Comparison of ENCODE assay signal across 25 cellular contexts in genomic region chr10:116752969-116753665, GRCh38. TPM values are rescaled to one million over a fixed set of nuclear protein-coding genes. Genes with fewer than 3 reads are reported as not detected.
A peak's percentile ranks its signal among the peaks of the same experiment; 100 is the strongest.
DNase-seq lines count a peak whose midpoint lies in the region; ATAC-seq, FAIRE-seq and TF ChIP-seq lines count a peak whose summit lies in the region.
"Had no signal": no experiment of that assay in that cellular context is flagged by ENCODE, and none has a peak within 500 bp of the region (broad histone marks: within the 10 kb centered on the region; RNA-seq: fewer than 3 reads in every experiment).

No MANE protein-coding gene starts in this region.

- TF ChIP-seq CTCF in kidney (IDR thresholded peaks at IDR 0.05; ENCODE audit: borderline replicate concordance, extremely low read depth, insufficient read depth) (no peak), vagina (IDR thresholded peaks at IDR 0.05) (no peak)

- H3K36me3 ChIP-seq in kidney (ENCODE audit: control insufficient read depth in 1 of 2, insufficient read depth in 2 of 2, low read length in 2 of 2): no peaks in the 10 kb centered on the region
- no peaks in the 10 kb centered on the region for H3K36me3 ChIP-seq in vagina
- H3K36me3 ChIP-seq: prostate gland had no signal

- H3K9me3 ChIP-seq in kidney (ENCODE audit: control insufficient read depth in 1 of 2, low read length in 2 of 2) (no peaks in the 10 kb centered on the region), vagina (no peaks in the 10 kb centered on the region)
- H3K9me3 ChIP-seq: prostate gland had no signal

- H3K4me1 ChIP-seq in kidney (ENCODE audit: control insufficient read depth in 1 of 2, insufficient read depth in 1 of 2, low read depth in 1 of 2, low read length in 2 of 2): peaks cover 0 to 3% of the 10 kb centered on the region in 2 donors
- H3K4me1 ChIP-seq in vagina: peaks cover 7% of the 10 kb centered on the region
- H3K4me1 ChIP-seq: prostate gland had no signal

- TF ChIP-seq POLR2A in vagina (IDR thresholded peaks at IDR 0.05): no peak

- no peaks in the 10 kb centered on the region for H3K27me3 ChIP-seq in vagina

- no peak overlapping the region for H3K4me3 Mint-ChIP-seq in activated T-cell treated with anti-CD3 and anti-CD28 coated beads, Interleukin-2, amount 50 U/mL, for 72 hours
- H3K4me3 Mint-ChIP-seq: activated naive CD4-positive, alpha-beta T cell treated with anti-CD3 and anti-CD28 coated beads, Interleukin-2, amount 50 U/mL, for 24 hours; activated T-helper 17 cell treated with anti-CD3 and anti-CD28 coated beads, Interleukin-2, amount 50 U/mL, for 72 hours; CD4-positive, alpha-beta T cell; central memory CD8-positive, alpha-beta T cell; neural crest cell had no signal

- H3K36me3 Mint-ChIP-seq in activated T-cell treated with anti-CD3 and anti-CD28 coated beads, Interleukin-2, amount 50 U/mL, for 72 hours (ENCODE audit: insufficient read depth in 2 of 2): no peaks in the 10 kb centered on the region
- H3K36me3 Mint-ChIP-seq: activated naive CD4-positive, alpha-beta T cell treated with anti-CD3 and anti-CD28 coated beads, Interleukin-2, amount 50 U/mL, for 24 hours had no signal

- FAIRE-seq in kidney (lab: Jason Lieb, UNC): no peak
- FAIRE-seq: islet of Langerhans, small intestine had no signal

- H3K9me3 Mint-ChIP-seq in activated T-cell treated with anti-CD3 and anti-CD28 coated beads, Interleukin-2, amount 50 U/mL, for 72 hours: peaks cover 0 to 2% of the 10 kb centered on the region in 2 donors
- H3K9me3 Mint-ChIP-seq: activated naive CD4-positive, alpha-beta T cell treated with anti-CD3 and anti-CD28 coated beads, Interleukin-2, amount 50 U/mL, for 24 hours; central memory CD8-positive, alpha-beta T cell had no signal

- in situ Hi-C loops in G401 (cut with HindIII; ENCODE audit: low sequenced_read_pairs): no loop called here

- DNase-seq in G401 (ENCODE audit: low spot score): peak; percentile 67
- peak; percentile 62 for DNase-seq in cerebellar cortex (ENCODE audit: low spot score)
- peak; percentile 75 for DNase-seq in kidney
- peak; percentile 74 for DNase-seq in sciatic nerve (ENCODE audit: low spot score)
- DNase-seq in vagina (ENCODE audit: extremely low spot score in 2 of 2): no peak
- DNase-seq in AG20443 (ENCODE audit: low spot score): no peak
- no peak for DNase-seq in activated T-cell treated with anti-CD3 and anti-CD28 coated beads, Interleukin-2, amount 50 U/mL, for 72 hours
- DNase-seq: activated CD4-positive, alpha-beta T cell treated with anti-CD3 and anti-CD28 coated beads, Interleukin-2, amount 50 U/mL, for 48 hours; activated CD4-positive, CD25-positive, alpha-beta regulatory T cell; activated CD8-positive, alpha-beta memory T cell treated with anti-CD3 and anti-CD28 coated beads, Interleukin-2, amount 50 U/mL, for 4 hours; CD4-positive, alpha-beta T cell; effector CD4-positive, alpha-beta T cell; erythroblast; NCI-H2081 treated with DMSO at 0.1 percent for 48 hours; SIG-M5; small intestine; stimulated activated CD4-positive, alpha-beta T cell treated with anti-CD3 and anti-CD28 coated beads, Interleukin-2, amount 100 ng/mL, for 24 hours had no signal

- H3K27me3 Mint-ChIP-seq in activated T-cell treated with anti-CD3 and anti-CD28 coated beads, Interleukin-2, amount 50 U/mL, for 72 hours (ENCODE audit: low read depth): peaks cover 40% of the 10 kb centered on the region

- no peak overlapping the region for H3K27ac Mint-ChIP-seq in activated T-cell treated with anti-CD3 and anti-CD28 coated beads, Interleukin-2, amount 50 U/mL, for 72 hours
- H3K27ac Mint-ChIP-seq: activated naive CD4-positive, alpha-beta T cell treated with anti-CD3 and anti-CD28 coated beads, Interleukin-2, amount 50 U/mL, for 24 hours; activated T-helper 17 cell treated with anti-CD3 and anti-CD28 coated beads, Interleukin-2, amount 50 U/mL, for 72 hours; CD4-positive, alpha-beta T cell had no signal

- intact Hi-C loops in kidney (cut with DNase I) (no loop called here), sciatic nerve (cut with DNase I) (no loop called here), vagina (cut with DNase I) (no loop called here)

- H3K4me3 ChIP-seq in kidney (ENCODE audit: low read length in 2 of 2) (no peak overlapping the region), vagina (no peak overlapping the region)
- H3K4me3 ChIP-seq: GM23248, prostate gland had no signal

- no peak overlapping the region for H3K9ac ChIP-seq in kidney (ENCODE audit: low read length in 2 of 2)
- H3K9ac ChIP-seq: GM23248 had no signal

- ATAC-seq in sciatic nerve (peak; percentile 66), HG03159 (IDR thresholded peaks at IDR 0.05; ENCODE audit: unreplicated experiment) (no peak)
- ATAC-seq in activated T-cell treated with anti-CD3 and anti-CD28 coated beads, Interleukin-2, amount 50 U/mL, for 72 hours (replicated peaks in 1 of 2): no peak
- ATAC-seq: activated T-helper 17 cell treated with anti-CD3 and anti-CD28 coated beads, Interleukin-2, amount 50 U/mL, for 72 hours had no signal

- no peaks in the 10 kb centered on the region for H3K4me1 Mint-ChIP-seq in activated T-cell treated with anti-CD3 and anti-CD28 coated beads, Interleukin-2, amount 50 U/mL, for 72 hours (ENCODE audit: low read depth)
- H3K4me1 Mint-ChIP-seq: activated naive CD4-positive, alpha-beta T cell treated with anti-CD3 and anti-CD28 coated beads, Interleukin-2, amount 50 U/mL, for 24 hours; activated T-helper 17 cell treated with anti-CD3 and anti-CD28 coated beads, Interleukin-2, amount 50 U/mL, for 72 hours; central memory CD8-positive, alpha-beta T cell had no signal

- H3K27ac ChIP-seq in kidney (ENCODE audit: low read depth in 2 of 2, low read length in 2 of 2) (no peak overlapping the region), vagina (no peak overlapping the region)
- H3K27ac ChIP-seq: GM23248, prostate gland had no signal

RNA-seq across cellular contexts. Expression of gene HSPA12A, which starts 10.8 kb away (rescaled TPM):
- 0.18 and 0.47 TPM in 2 replicates for total RNA-seq in G401 (2014; rRNA removed; shearing (Covaris generic))
- total RNA-seq in kidney (33.5 TPM), sciatic nerve (139 TPM), vagina (28.7 TPM)
- 18.9 TPM for polyA plus RNA-seq in kidney (ENCODE audit: insufficient read depth, low read depth, low replicate concordance)
- total RNA-seq in activated T-cell treated with anti-CD3 and anti-CD28 coated beads, Interleukin-2, amount 50 U/mL, for 72 hours: under 1 TPM; 0.72 to 0.74 TPM

Comparison
In these comparisons a context has a peak if more than half of its experiments do, and no peak if none do; other contexts are left out.
1. DNase-seq: peak in G401 (single experiment), cerebellar cortex (single experiment), kidney (single experiment) and sciatic nerve (single experiment); none in vagina (0 of 2), AG20443 (single experiment) and activated T-cell treated with anti-CD3 and anti-CD28 coated beads, Interleukin-2, amount 50 U/mL, for 72 hours (0 of 2).
2. RNA of gene HSPA12A, which starts 10.8 kb away (total RNA-seq): 139 TPM in sciatic nerve (single experiment), 33.5 TPM in kidney (single experiment) and 28.7 TPM in vagina (single experiment); 0.72 to 0.74 TPM in activated T-cell treated with anti-CD3 and anti-CD28 coated beads, Interleukin-2, amount 50 U/mL, for 72 hours and 0.18 to 0.47 TPM in G401; every median in the first group is over 10 times any median in the second.